21 cellular contexts compared by ENCODE assay signal in the genomic region with DNA sequence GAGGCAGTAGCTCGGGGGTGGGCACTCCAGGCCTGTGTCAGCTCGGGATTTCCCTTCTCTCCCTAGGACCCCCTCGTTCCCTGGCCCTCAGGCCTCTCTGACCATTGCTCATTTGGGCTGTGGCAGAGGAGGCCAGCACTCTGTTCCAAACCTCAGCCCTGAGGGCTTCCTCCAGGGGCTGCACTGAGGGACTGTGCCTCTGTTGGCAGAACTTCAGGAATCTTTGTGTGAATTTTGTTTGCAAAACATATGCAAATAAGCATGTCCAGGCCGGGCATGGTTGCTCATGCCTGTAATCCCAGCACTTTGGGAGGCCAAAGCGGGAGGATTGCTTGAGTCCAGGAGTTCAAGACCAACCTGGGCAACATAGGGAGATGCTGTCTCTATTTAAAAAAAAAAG. TPM values are rescaled to one million over a fixed set of nuclear protein-coding genes. Genes with fewer than 3 reads are reported as not detected.
DNase-seq lines count a peak whose midpoint lies in the region.
"Had no signal": no experiment of that assay in that cellular context is flagged by ENCODE, and none has a peak within 500 bp of the region (broad histone marks: within the 10 kb centered on the region; RNA-seq: fewer than 3 reads in every experiment).

No MANE protein-coding gene starts in this region.

- H3K9me3 ChIP-seq in BLaER1 treated with 17β-estradiol and CSF1 and Interleukin-3, amounts not matched to agents 10 nM and 100 nM (replicated peaks in 1 of 11), result peaks cover 0 to 5% (median 0%) of the 10 kb centered on the region in 11 experiments; a peak in 1 of 22 replicates
- H3K9me3 ChIP-seq: BE2C, Peyer's patch had no signal

- H3K9ac ChIP-seq in BLaER1 treated with 17β-estradiol and CSF1 and Interleukin-3, amounts not matched to agents 10 nM and 100 nM, result no peak overlapping the region; a peak in 1 of 22 replicates
- H3K9ac ChIP-seq: KMS-11 had no signal

- peak overlapping the region in 6 of 11 experiments; percentile 16 to 44 (median 23); a peak in 8 of 22 replicates for H3K4me2 ChIP-seq in BLaER1 treated with 17β-estradiol and CSF1 and Interleukin-3, amounts not matched to agents 10 nM and 100 nM
- H3K4me2 ChIP-seq: KMS-11 had no signal

- H4K20me1 ChIP-seq in BLaER1 treated with 17β-estradiol and CSF1 and Interleukin-3, amounts not matched to agents 10 nM and 100 nM, result no peaks in the 10 kb centered on the region

- DNase-seq in ELF-1 (ENCODE audit: low read depth, low spot score) (peak; percentile 39), M059J (ENCODE audit: low read depth) (peak; percentile 72), fibroblast of gingiva (ENCODE audit: low read depth) (peak; percentile 47), superior temporal gyrus (ENCODE audit: extremely low spot score) (no peak), C1 segment of cervical spinal cord (lab: John Stamatoyannopoulos, UW) (no peak), NOMO-1 treated with dmso at 0.1 percent for 144 hours (lab: John Stamatoyannopoulos, UW; ENCODE audit: unreplicated experiment) (no peak)
- DNase-seq: BE2C; CD8-positive, alpha-beta T cell; H9; MV-4-11; NCI-H1105 treated with DMSO at 0.1 percent for 48 hours; NCI-H2029 treated with DMSO at 0.1 percent for 48 hours; NCI-H226; NK-92 treated with Interleukin-12 subunit alpha and Interleukin-12 subunit beta, amount 100 ng/mL, for 24 hours; Peyer's patch had no signal

- no peaks in the 10 kb centered on the region for H3K27me3 ChIP-seq in BLaER1 treated with 17β-estradiol and CSF1 and Interleukin-3, amounts not matched to agents 10 nM and 100 nM
- H3K27me3 ChIP-seq: BE2C, Peyer's patch had no signal

- no peak overlapping the region for H3K4me3 ChIP-seq in BLaER1 treated with 17β-estradiol and CSF1 and Interleukin-3, amounts not matched to agents 10 nM and 100 nM
- H3K4me3 ChIP-seq: Peyer's patch had no signal

- H3K27ac ChIP-seq in BLaER1 treated with 17β-estradiol and CSF1 and Interleukin-3, amounts not matched to agents 10 nM and 100 nM, result no peak overlapping the region
- H3K27ac ChIP-seq: HL-60, KMS-11, Peyer's patch had no signal

- no peaks in the 10 kb centered on the region for H3K36me3 ChIP-seq in BLaER1 treated with 17β-estradiol and CSF1 and Interleukin-3, amounts not matched to agents 10 nM and 100 nM
- H3K36me3 ChIP-seq: BE2C, Peyer's patch had no signal

- H3K4me1 ChIP-seq in BLaER1 treated with 17β-estradiol and CSF1 and Interleukin-3, amounts not matched to agents 10 nM and 100 nM, result peaks cover 0 to 9% (median 6%) of the 10 kb centered on the region in 10 experiments; a peak in 12 of 20 replicates
- H3K4me1 ChIP-seq: BE2C, Peyer's patch had no signal

RNA-seq across cellular contexts. Expression of a gene that starts 11.1 kb away (rescaled TPM):
- total RNA-seq in M059J (2014; rRNA removed; shearing (Covaris generic)), result 0.20 TPM in 1 of 2 replicates, not detected in the other
- total RNA-seq: A673, Daoy, HT1080 had no signal

RNA-seq across cellular contexts. Expression of a gene that starts 51.1 kb away (rescaled TPM):
- 3,564 and 4,124 TPM in 2 replicates for total RNA-seq in M059J (2014; rRNA removed; shearing (Covaris generic))

Comparison
In these comparisons a context has a peak if more than half of its experiments do, and no peak if none do; other contexts are left out.
1. DNase-seq: peak in ELF-1 (single experiment), M059J (single experiment) and fibroblast of gingiva (single experiment); none in superior temporal gyrus (single experiment), C1 segment of cervical spinal cord (0 of 14) and NOMO-1 treated with dmso at 0.1 percent for 144 hours (single experiment).